In the genomic region with DNA sequence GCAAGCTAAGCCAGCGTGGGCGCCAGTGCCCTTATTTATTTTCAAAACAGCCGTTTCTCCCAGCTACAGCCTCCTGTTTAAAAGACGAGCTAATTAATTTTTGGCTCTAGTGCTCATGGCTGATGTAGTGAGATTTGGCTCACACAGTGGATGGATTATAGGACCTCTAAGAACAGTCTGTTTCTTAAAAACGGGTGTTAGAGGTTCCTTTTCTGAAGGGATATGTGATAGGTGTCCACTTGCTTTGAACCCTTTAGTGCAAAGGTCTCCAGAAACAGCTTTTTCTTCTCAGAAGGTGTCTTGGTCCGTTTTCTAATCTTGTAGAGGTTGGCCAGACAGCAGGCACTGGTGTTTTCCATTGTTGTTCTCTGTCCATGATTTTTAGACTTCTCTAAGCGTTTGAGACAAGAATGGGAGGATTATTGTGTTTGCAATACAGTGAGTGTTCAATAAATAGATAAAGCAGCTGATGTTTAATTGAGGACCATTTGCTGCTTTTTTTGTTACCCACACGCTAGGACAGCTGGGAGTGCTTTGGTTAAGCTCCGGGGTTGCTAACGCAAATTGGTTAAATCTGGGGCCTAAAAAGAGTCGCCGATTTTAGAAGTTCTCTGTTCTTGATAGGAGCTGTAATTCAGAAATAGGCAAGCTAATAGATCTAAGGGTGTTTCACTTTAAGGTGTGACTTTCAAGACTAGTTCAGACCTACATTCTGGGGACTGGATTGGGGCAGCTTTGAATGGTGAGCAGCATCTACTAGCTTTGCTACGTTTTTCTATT, we compare ENCODE assay signal across 8 cellular contexts. TPM values are rescaled to one million over a fixed set of nuclear protein-coding genes. Genes with fewer than 3 reads are reported as not detected.
DNase-seq lines count a peak whose midpoint lies in the region; ATAC-seq lines count a peak whose summit lies in the region.

No MANE protein-coding gene starts in this region.

- no peaks in the 10 kb centered on the region for H3K36me3 ChIP-seq in iPS-20b (ENCODE audit: insufficient read depth, low read depth, low read length)

- peak; percentile 42 for DNase-seq in AG08395 (ENCODE audit: low spot score)
- DNase-seq in NCI-H128 (lab: John Stamatoyannopoulos, UW; ENCODE audit: unreplicated experiment), result peak; percentile 23
- DNase-seq in activated naive CD8-positive, alpha-beta T cell treated with anti-CD3 and anti-CD28 coated beads, Interleukin-2, amount 10 ng/mL, durations not matched to agents 7 days and 5 days, result no peak
- DNase-seq in stimulated activated naive B cell treated with anti-CD40 and anti-IgM and Interleukin-4, amounts not matched to agents 10 μg/mL and 1 μg/mL and 100 μg/mL, for 72 hours, result no peak
- no peak for DNase-seq in left lobe of liver (ENCODE audit: low spot score)
- DNase-seq in NCI-H526 treated with DMSO at 0.1 percent for 48 hours (lab: John Stamatoyannopoulos, UW), result no peak

- H3K9me3 Mint-ChIP-seq in activated naive CD8-positive, alpha-beta T cell treated with anti-CD3 and anti-CD28 coated beads, Interleukin-2, amount 10 ng/mL, durations not matched to agents 7 days and 5 days, result no peaks in the 10 kb centered on the region
- no peaks in the 10 kb centered on the region for H3K9me3 Mint-ChIP-seq in stimulated activated naive B cell treated with anti-CD40 and anti-IgM and Interleukin-4, amounts not matched to agents 10 μg/mL and 1 μg/mL and 100 μg/mL, for 72 hours

- H3K27ac ChIP-seq in iPS-20b (ENCODE audit: low read length), result no peak overlapping the region

- peak overlapping the region; percentile 97 for H3K27ac Mint-ChIP-seq in activated naive CD8-positive, alpha-beta T cell treated with anti-CD3 and anti-CD28 coated beads, Interleukin-2, amount 10 ng/mL, durations not matched to agents 7 days and 5 days
- peak overlapping the region; percentile 99 for H3K27ac Mint-ChIP-seq in stimulated activated naive B cell treated with anti-CD40 and anti-IgM and Interleukin-4, amounts not matched to agents 10 μg/mL and 1 μg/mL and 100 μg/mL, for 72 hours

- POLR2A ChIA-PET in activated naive CD8-positive, alpha-beta T cell treated with anti-CD3 and anti-CD28 coated beads, Interleukin-2, amount 10 ng/mL, durations not matched to agents 7 days and 5 days (lab: Charles Lee), result interaction anchor here (0.6 to 3.8 kb wide), 30 partner anchors 8 to 1187 kb away, joined by 3 to 86 read pairs (median 4); partner anchors contain the start of genes CDKN1B, DUSP16, ETV6 and GPR19

- H3K27me3 Mint-ChIP-seq in activated naive CD8-positive, alpha-beta T cell treated with anti-CD3 and anti-CD28 coated beads, Interleukin-2, amount 10 ng/mL, durations not matched to agents 7 days and 5 days, result no peaks in the 10 kb centered on the region
- no peaks in the 10 kb centered on the region for H3K27me3 Mint-ChIP-seq in stimulated activated naive B cell treated with anti-CD40 and anti-IgM and Interleukin-4, amounts not matched to agents 10 μg/mL and 1 μg/mL and 100 μg/mL, for 72 hours

- ATAC-seq in GM18498 (IDR thresholded peaks at IDR 0.05; ENCODE audit: unreplicated experiment), result peak; percentile 32
- ATAC-seq in activated naive CD8-positive, alpha-beta T cell treated with anti-CD3 and anti-CD28 coated beads, Interleukin-2, amount 10 ng/mL, durations not matched to agents 7 days and 5 days (ENCODE audit: low read depth), result peak; percentile 1
- no peak for ATAC-seq in stimulated activated naive B cell treated with anti-CD40 and anti-IgM and Interleukin-4, amounts not matched to agents 10 μg/mL and 1 μg/mL and 100 μg/mL, for 72 hours (replicated peaks)
- no peak for ATAC-seq in left lobe of liver

- H3K4me1 Mint-ChIP-seq in activated naive CD8-positive, alpha-beta T cell treated with anti-CD3 and anti-CD28 coated beads, Interleukin-2, amount 10 ng/mL, durations not matched to agents 7 days and 5 days, result peaks cover 43% of the 10 kb centered on the region
- peaks cover 14 to 24% of the 10 kb centered on the region in 2 donors for H3K4me1 Mint-ChIP-seq in stimulated activated naive B cell treated with anti-CD40 and anti-IgM and Interleukin-4, amounts not matched to agents 10 μg/mL and 1 μg/mL and 100 μg/mL, for 72 hours

- H3K9ac ChIP-seq in iPS-20b (ENCODE audit: low read depth, low read length), result peak overlapping the region; percentile 84

- no peaks in the 10 kb centered on the region for H3K27me3 ChIP-seq in iPS-20b (ENCODE audit: insufficient read depth, low read length)

- peak overlapping the region; percentile 76 for H3K4me3 ChIP-seq in iPS-20b (ENCODE audit: low read length)

- peaks cover 2% of the 10 kb centered on the region for H3K36me3 Mint-ChIP-seq in activated naive CD8-positive, alpha-beta T cell treated with anti-CD3 and anti-CD28 coated beads, Interleukin-2, amount 10 ng/mL, durations not matched to agents 7 days and 5 days
- H3K36me3 Mint-ChIP-seq in stimulated activated naive B cell treated with anti-CD40 and anti-IgM and Interleukin-4, amounts not matched to agents 10 μg/mL and 1 μg/mL and 100 μg/mL, for 72 hours, result peaks cover 7 to 10% of the 10 kb centered on the region in 2 donors

- peak overlapping the region; percentile 92 for H3K4me3 Mint-ChIP-seq in activated naive CD8-positive, alpha-beta T cell treated with anti-CD3 and anti-CD28 coated beads, Interleukin-2, amount 10 ng/mL, durations not matched to agents 7 days and 5 days
- H3K4me3 Mint-ChIP-seq in stimulated activated naive B cell treated with anti-CD40 and anti-IgM and Interleukin-4, amounts not matched to agents 10 μg/mL and 1 μg/mL and 100 μg/mL, for 72 hours, result peak overlapping the region; percentile 93 to 95

- peaks cover 5% of the 10 kb centered on the region; the same call in 1 of the 2 replicates for H3K4me1 ChIP-seq in iPS-20b (ENCODE audit: insufficient read depth, low read length)

- no peaks in the 10 kb centered on the region for H3K9me3 ChIP-seq in iPS-20b (ENCODE audit: insufficient read depth, low read depth, low read length)

RNA-seq across cellular contexts. Expression of gene BORCS5, which starts 1.0 kb away (rescaled TPM):
- 10 to 100 TPM; 20.1 to 21.8 TPM for total RNA-seq in activated naive CD8-positive, alpha-beta T cell treated with anti-CD3 and anti-CD28 coated beads, Interleukin-2, amount 10 ng/mL, durations not matched to agents 7 days and 5 days
- 8.3 TPM for total RNA-seq in left lobe of liver

RNA-seq across cellular contexts. Expression of gene MANSC1, which starts 7.8 kb away (rescaled TPM):
- under 1 TPM in 1 of 2 experiments, not detected in 1; 0.20 TPM for total RNA-seq in activated naive CD8-positive, alpha-beta T cell treated with anti-CD3 and anti-CD28 coated beads, Interleukin-2, amount 10 ng/mL, durations not matched to agents 7 days and 5 days
- total RNA-seq in left lobe of liver, result 6.6 TPM

Comparison
In these comparisons a context has a peak if more than half of its experiments do, and no peak if none do; other contexts are left out.
1. DNase-seq: peak in AG08395 (single experiment) and NCI-H128 (single experiment); none in activated naive CD8-positive, alpha-beta T cell treated with anti-CD3 and anti-CD28 coated beads, Interleukin-2, amount 10 ng/mL, durations not matched to agents 7 days and 5 days (single experiment), stimulated activated naive B cell treated with anti-CD40 and anti-IgM and Interleukin-4, amounts not matched to agents 10 μg/mL and 1 μg/mL and 100 μg/mL, for 72 hours (single experiment), left lobe of liver (single experiment) and NCI-H526 treated with DMSO at 0.1 percent for 48 hours (single experiment).
2. ATAC-seq: peak in GM18498 (single experiment) and activated naive CD8-positive, alpha-beta T cell treated with anti-CD3 and anti-CD28 coated beads, Interleukin-2, amount 10 ng/mL, durations not matched to agents 7 days and 5 days (single experiment); none in stimulated activated naive B cell treated with anti-CD40 and anti-IgM and Interleukin-4, amounts not matched to agents 10 μg/mL and 1 μg/mL and 100 μg/mL, for 72 hours (0 of 2) and left lobe of liver (single experiment).